Comparison of ENCODE assay signal across 8 cellular contexts in genomic region chr1:6343506-6344405, GRCh38. TPM values are rescaled to one million over a fixed set of nuclear protein-coding genes. Genes with fewer than 3 reads are reported as not detected.
DNase-seq lines count a peak whose midpoint lies in the region; ATAC-seq and TF ChIP-seq lines count a peak whose summit lies in the region.

No MANE protein-coding gene starts in this region.

- H3K9me3 Mint-ChIP-seq in central memory CD8-positive, alpha-beta T cell = no peaks in the 10 kb centered on the region

- H3K4me1 Mint-ChIP-seq in central memory CD8-positive, alpha-beta T cell = peaks cover 17% of the 10 kb centered on the region

- peaks cover 8% of the 10 kb centered on the region for H3K36me3 Mint-ChIP-seq in central memory CD8-positive, alpha-beta T cell (ENCODE audit: insufficient read depth)

- no peak for TF ChIP-seq POLR2A in GM18505 (IDR thresholded peaks at IDR 0.05; ENCODE audit: borderline replicate concordance, extremely low read depth, insufficient read depth, insufficient read length)

- no peaks in the 10 kb centered on the region for H3K27me3 Mint-ChIP-seq in central memory CD8-positive, alpha-beta T cell

- peak; percentile 36 for ATAC-seq in central memory CD8-positive, alpha-beta T cell (replicated peaks; ENCODE audit: extremely low read depth, poor library complexity, severe bottlenecking)
- peak; percentile 89 for ATAC-seq in left lobe of liver
- no peak for ATAC-seq in GM18505 (IDR thresholded peaks at IDR 0.05; ENCODE audit: unreplicated experiment)

- H3K4me3 Mint-ChIP-seq in central memory CD8-positive, alpha-beta T cell = no peak overlapping the region

- H3K27ac Mint-ChIP-seq in central memory CD8-positive, alpha-beta T cell (ENCODE audit: low read depth) = peak overlapping the region; percentile 70

- H3K4me3 ChIP-seq in GM12865 (ENCODE audit: low read depth, low read length) = no peak overlapping the region
- no peak overlapping the region for H3K4me3 ChIP-seq in WI38 (ENCODE audit: low read depth, low read length)

- DNase-seq in 8988T (peak; percentile 61), GM12865 (ENCODE audit: low read depth) (peak; percentile 69), NCI-H1417 treated with DMSO at 0.1 percent for 48 hours (lab: John Stamatoyannopoulos, UW) (peak; percentile 3), left lobe of liver (ENCODE audit: low spot score) (peak; percentile 65)
- peak; percentile 42 to 57 for DNase-seq in central memory CD8-positive, alpha-beta T cell (ENCODE audit: low spot score in 2 of 2)
- DNase-seq in stimulated activated CD8-positive, alpha-beta memory T cell treated with anti-CD3 and anti-CD28 coated beads, Interleukin-2, amount 100 ng/mL, for 1 hour (ENCODE audit: low read depth in 2 of 2) = peak; percentile 19 to 35

- TF ChIP-seq CTCF in GM12865 (IDR thresholded peaks at IDR 0.05; ENCODE audit: insufficient read depth, low read depth, low read length, missing control alignments) (peak; percentile 91), WI38 (IDR thresholded peaks at IDR 0.05; ENCODE audit: low read depth, low read length) (peak; percentile 97)

RNA-seq across cellular contexts. Expression of gene ACOT7, which starts 49.8 kb away (rescaled TPM):
- 13.2 TPM for total RNA-seq in left lobe of liver

Comparison
In these comparisons a context has a peak if more than half of its experiments do, and no peak if none do; other contexts are left out.
1. DNase-seq: peak in every context shown above with its lines; median percentile 69 in GM12865; 65 in left lobe of liver; 61 in 8988T; 50 in central memory CD8-positive, alpha-beta T cell; 27 in stimulated activated CD8-positive, alpha-beta memory T cell treated with anti-CD3 and anti-CD28 coated beads, Interleukin-2, amount 100 ng/mL, for 1 hour; 3 in NCI-H1417 treated with DMSO at 0.1 percent for 48 hours.